11 cellular contexts compared by ENCODE assay signal in genomic region chr6:28140616-28141015, GRCh38. TPM values are rescaled to one million over a fixed set of nuclear protein-coding genes. Genes with fewer than 3 reads are reported as not detected.
DNase-seq lines count a peak whose midpoint lies in the region; ATAC-seq, FAIRE-seq and TF ChIP-seq lines count a peak whose summit lies in the region.
"Had no signal": no experiment of that assay in that cellular context is flagged by ENCODE, and none has a peak within 500 bp of the region (broad histone marks: within the 10 kb centered on the region; RNA-seq: fewer than 3 reads in every experiment).

No MANE protein-coding gene starts in this region.

- H3K79me2 ChIP-seq in Karpas-422 (ENCODE audit: low read length), result peaks cover 62% of the 10 kb centered on the region
- H3K79me2 ChIP-seq in GM12878 (ENCODE audit: control insufficient read depth, insufficient read depth, low read length), result peaks cover 45% of the 10 kb centered on the region

- no peak overlapping the region for H3K27ac ChIP-seq in Karpas-422 (ENCODE audit: low read length)
- peak overlapping the region; percentile 4; the same call in 1 of the 2 replicates for H3K27ac ChIP-seq in GM12878 (ENCODE audit: control insufficient read depth, insufficient read depth)
- H3K27ac ChIP-seq: cardiac muscle cell, suprapubic skin had no signal

- no peak for TF ChIP-seq EP300 in GM12878 (IDR thresholded peaks at IDR 0.05; ENCODE audit: borderline replicate concordance in 1 of 2, control insufficient read depth in 1 of 2, low read depth in 2 of 2, low read length in 2 of 2)

- ATAC-seq in GM12878 (no peak), GM21529 (IDR thresholded peaks at IDR 0.05; ENCODE audit: unreplicated experiment) (no peak), mucosa of descending colon (no peak)

- H3K27ac Mint-ChIP-seq in T-helper 1 cell treated with Interleukin-12 subunit alpha and Interleukin-12 subunit beta and Interleukin-4 antibody, amounts not matched to agents 30 μg/mL and 1 μg/mL, for 36 hours, result peak overlapping the region; percentile 58
- H3K27ac Mint-ChIP-seq in nephron, result peak overlapping the region in 1 of 3 experiments; percentile 28

- SMC1A ChIA-PET in GM12878 (lab: Charles Lee; ENCODE audit: uncharacterized antibody, unreplicated experiment), result interaction anchor here (1.0 to 3.1 kb wide), 9 partner anchors 12 to 215 kb away, joined by 3 to 24 read pairs (median 10); partner anchors contain the start of genes ZKSCAN4 and ZSCAN16

- POLR2A ChIA-PET in GM12878 (lab: Charles Lee), result interaction anchor here (0.6 to 2.5 kb wide), 8 partner anchors 14 to 409 kb away, joined by 3 to 11 read pairs (median 4); partner anchors contain the start of gene ZSCAN26

- TF ChIP-seq POLR2A in GM12878 (IDR thresholded peaks at IDR 0.05; ENCODE audit: low read depth, low read length), result no peak

- no peaks in the 10 kb centered on the region for H3K9me2 ChIP-seq in Karpas-422 (replicated peaks; ENCODE audit: insufficient read depth, low read length)

- H3K4me1 ChIP-seq in Karpas-422 (ENCODE audit: low read length), result peaks cover 35% of the 10 kb centered on the region
- peaks cover 18% of the 10 kb centered on the region for H3K4me1 ChIP-seq in GM12878 (ENCODE audit: control insufficient read depth, insufficient read depth, low read length)
- H3K4me1 ChIP-seq in mucosa of descending colon (ENCODE audit: low read depth), result peaks cover 19% of the 10 kb centered on the region

- no peaks in the 10 kb centered on the region for H3K27me3 ChIP-seq in Karpas-422 (ENCODE audit: low read length)
- H3K27me3 ChIP-seq in GM12878 (replicated peaks in 1 of 2; ENCODE audit: control insufficient read depth in 2 of 2, insufficient read depth in 2 of 2, low read length in 1 of 2), result no peaks in the 10 kb centered on the region
- H3K27me3 ChIP-seq: suprapubic skin had no signal

- FAIRE-seq in GM12878 (lab: Jason Lieb, UNC), result no peak

- no TSS peak for BruUV-seq in GM12878 (replicated peaks; lab: Mats Ljungman, UMichigan)

- H3K36me3 ChIP-seq in Karpas-422 (ENCODE audit: insufficient read depth, low read length), result peaks cover 24% of the 10 kb centered on the region
- peaks cover 0 to 10% of the 10 kb centered on the region in 2 experiments; a peak in 1 of 4 replicates for H3K36me3 ChIP-seq in GM12878 (ENCODE audit: control insufficient read depth in 2 of 2, insufficient read depth in 2 of 2, low read length in 1 of 2)
- H3K36me3 ChIP-seq in mucosa of descending colon (ENCODE audit: low read depth), result no peaks in the 10 kb centered on the region
- H3K36me3 ChIP-seq: cardiac muscle cell had no signal

- H2AFZ ChIP-seq in Karpas-422 (ENCODE audit: low read length) (no peak overlapping the region), GM12878 (ENCODE audit: control insufficient read depth, low read depth, low read length) (peak overlapping the region; percentile 19; the same call in 1 of the 2 replicates)

- H3K36me3 Mint-ChIP-seq in T-helper 1 cell treated with Interleukin-12 subunit alpha and Interleukin-12 subunit beta and Interleukin-4 antibody, amounts not matched to agents 30 μg/mL and 1 μg/mL, for 36 hours (ENCODE audit: low read depth), result peaks cover 20% of the 10 kb centered on the region
- peaks cover 20% of the 10 kb centered on the region for H3K36me3 Mint-ChIP-seq in nephron (ENCODE audit: low read depth)

- no peak overlapping the region for H3K9ac ChIP-seq in Karpas-422 (ENCODE audit: low read length)
- H3K9ac ChIP-seq in GM12878 (ENCODE audit: control insufficient read depth, insufficient read depth, low read length), result no peak overlapping the region

- H4K20me1 ChIP-seq in Karpas-422 (ENCODE audit: insufficient read depth, low read depth, low read length) (no peaks in the 10 kb centered on the region), GM12878 (ENCODE audit: control insufficient read depth, insufficient read depth) (no peaks in the 10 kb centered on the region)

- H3K9me3 ChIP-seq in Karpas-422 (ENCODE audit: low read length) (no peaks in the 10 kb centered on the region; the same call in 1 of the 2 replicates), GM12878 (replicated peaks; ENCODE audit: control insufficient read depth, insufficient read depth, low read length) (no peaks in the 10 kb centered on the region), mucosa of descending colon (no peaks in the 10 kb centered on the region)
- H3K9me3 ChIP-seq: suprapubic skin had no signal

- peak overlapping the region; percentile 97 for H3K4me2 ChIP-seq in Karpas-422 (ENCODE audit: low read depth, low read length, poor library complexity, severe bottlenecking)
- peak overlapping the region; percentile 31 for H3K4me2 ChIP-seq in GM12878 (ENCODE audit: control insufficient read depth, insufficient read depth)

- no peaks in the 10 kb centered on the region for H3K9me3 Mint-ChIP-seq in T-helper 1 cell treated with Interleukin-12 subunit alpha and Interleukin-12 subunit beta and Interleukin-4 antibody, amounts not matched to agents 30 μg/mL and 1 μg/mL, for 36 hours
- no peaks in the 10 kb centered on the region for H3K9me3 Mint-ChIP-seq in nephron

- WGBS in GM12878 (ENCODE audit: insufficient coverage, insufficient replicate concordance, low lambda C conversion rate, missing lambda C conversion rate), result 82% methylated on average over 5 of the region's 5 CpGs

- in situ Hi-C loops in GM12878 (cut with MboI), result loop anchor here (5.0 kb wide), 1 partner anchor 77 kb away; no protein-coding TSS in a partner anchor

- CTCF ChIA-PET in GM12878 (lab: Yijun Ruan, JAX), result interaction anchor here (1.1 to 4.7 kb wide), 4 partner anchors 15 to 448 kb away, joined by 4 to 41 read pairs (median 11); partner anchors contain the start of gene ZSCAN16

- H3K4me1 Mint-ChIP-seq in T-helper 1 cell treated with Interleukin-12 subunit alpha and Interleukin-12 subunit beta and Interleukin-4 antibody, amounts not matched to agents 30 μg/mL and 1 μg/mL, for 36 hours (ENCODE audit: low read depth), result peaks cover 47% of the 10 kb centered on the region
- peaks cover 44% of the 10 kb centered on the region for H3K4me1 Mint-ChIP-seq in nephron

- DNase-seq in T-helper 1 cell (no peak), Karpas-422 (no peak), GM12878 (ENCODE audit: low read depth, low spot score) (no peak), DMS53 treated with DMSO at 0.1 percent for 48 hours (lab: John Stamatoyannopoulos, UW; ENCODE audit: unreplicated experiment) (no peak), mucosa of descending colon (no peak)
- DNase-seq: mesendoderm had no signal

- RAD21 ChIA-PET in GM12878 (lab: Charles Lee; ENCODE audit: unreplicated experiment), result interaction anchor here (0.9 to 2.6 kb wide), 7 partner anchors 10 to 215 kb away, joined by 3 to 13 read pairs (median 4); partner anchors contain the start of gene ZSCAN16

- H3K27me3 Mint-ChIP-seq in T-helper 1 cell treated with Interleukin-12 subunit alpha and Interleukin-12 subunit beta and Interleukin-4 antibody, amounts not matched to agents 30 μg/mL and 1 μg/mL, for 36 hours (ENCODE audit: low read depth), result no peaks in the 10 kb centered on the region
- H3K27me3 Mint-ChIP-seq in nephron (ENCODE audit: low read depth), result peaks cover 4% of the 10 kb centered on the region

- no peak overlapping the region for H3K4me3 ChIP-seq in Karpas-422 (ENCODE audit: low read length)
- no peak overlapping the region for H3K4me3 ChIP-seq in GM12878
- H3K4me3 ChIP-seq in mucosa of descending colon, result no peak overlapping the region

- no peak for TF ChIP-seq CTCF in GM12878 (IDR thresholded peaks at IDR 0.05 in 2 of 3, conservative IDR thresholded peaks at IDR 0.05 in 1 of 3; ENCODE audit: control insufficient read depth in 2 of 3, extremely low read depth in 1 of 3, insufficient read depth in 1 of 3, low read depth in 3 of 3, low read length in 3 of 3)
- no peak for TF ChIP-seq CTCF in nephron (IDR thresholded peaks at IDR 0.05; ENCODE audit: unreplicated experiment in 3 of 3)
- no peak for TF ChIP-seq CTCF in mucosa of descending colon (IDR thresholded peaks at IDR 0.05)

- TF ChIP-seq RAD21 in GM12878 (IDR thresholded peaks at IDR 0.05; ENCODE audit: insufficient read depth, low read depth, low read length), result no peak

- intact Hi-C loops in GM12878 (cut with micrococcal nuclease; ENCODE audit: unreplicated experiment) (loop anchor here (1.0 to 5.0 kb wide), 3 partner anchors 16 to 84 kb away; partner anchors contain the start of genes ZSCAN16 and ZSCAN9), mucosa of descending colon (cut with DNase I, micrococcal nuclease) (loop anchor here in 1 of 2 donors (5.0 kb wide), 1 partner anchor 72 kb away; no protein-coding TSS in a partner anchor)

- peak overlapping the region; percentile 95 for H3K4me3 Mint-ChIP-seq in T-helper 1 cell treated with Interleukin-12 subunit alpha and Interleukin-12 subunit beta and Interleukin-4 antibody, amounts not matched to agents 30 μg/mL and 1 μg/mL, for 36 hours
- peak overlapping the region; percentile 98 to 99 (median 99) for H3K4me3 Mint-ChIP-seq in nephron

RNA-seq across cellular contexts. Expression of gene ZKSCAN8, which starts 1.1 kb away (rescaled TPM):
- total RNA-seq in Karpas-422 (2014; rRNA removed; shearing (Covaris generic); ENCODE audit: low replicate concordance), result 30.0 and 48.9 TPM in 2 replicates
- 64.1 and 65.1 TPM in 2 replicates for total RNA-seq in GM12878 (2013; cell fraction: nucleolus; rRNA removed)
- total RNA-seq in GM12878 (2014; rRNA removed) (8.5 and 10.1 TPM in 2 replicates), GM12878 (2014; rRNA removed; fragmentation: Illumina TruSeq; extraction: Trizol) (10.8 and 10.9 TPM in 2 replicates), GM12878 (2021) (13.2 and 16.1 TPM in 2 replicates), mucosa of descending colon (10 to 100 TPM; 11.6 to 26.7 (median 16.6) TPM)
- 6.2 TPM for polyA plus RNA-seq in GM12878 (2011; ENCODE audit: low read depth)
- polyA plus RNA-seq in GM12878 (2011; rRNA removed) (11.5 and 12.1 TPM in 2 replicates), GM12878 (2014; fragmentation: Illumina TruSeq; extraction: Trizol) (17.9 and 23.2 TPM in 2 replicates), GM12878 (2014; fragmentation: Nextera tagmentation; extraction: Ambion mirVana) (1 to 10 TPM; 1.0 to 1.5 TPM), GM12878 (2014; rRNA removed) (8.3 and 9.0 TPM in 2 replicates), GM12878 (2016; fragmentation: Nextera tagmentation; extraction: Ambion mirVana) (1 to 10 TPM; 5.6 to 5.8 TPM)
- 6.7 and 11.2 TPM in 2 replicates for polyA plus RNA-seq in GM12878 (2011; cell fraction: cytosol; rRNA removed)
- polyA plus RNA-seq in GM12878 (2011; cell fraction: nucleus; rRNA removed), result 33.7 and 34.6 TPM in 2 replicates
- 8.7 and 8.9 TPM in 2 replicates for polyA plus RNA-seq in GM12878 (2012)
- polyA minus RNA-seq in GM12878 (2011; rRNA and poly(A)+ RNA removed), result 16.6 and 21.7 TPM in 2 replicates
- 6.4 and 9.0 TPM in 2 replicates for polyA minus RNA-seq in GM12878 (2011; cell fraction: cytosol; rRNA and poly(A)+ RNA removed)
- 14.3 and 16.2 TPM in 2 replicates for polyA minus RNA-seq in GM12878 (2011; cell fraction: nucleus; rRNA and poly(A)+ RNA removed)

RNA-seq across cellular contexts. Expression of gene ZSCAN16, which starts 16.2 kb away (rescaled TPM):
- total RNA-seq in Karpas-422 (2014; rRNA removed; shearing (Covaris generic); ENCODE audit: low replicate concordance), result 4.8 and 5.9 TPM in 2 replicates
- total RNA-seq in GM12878 (2013; cell fraction: nucleolus; rRNA removed), result 3.0 and 5.8 TPM in 2 replicates
- total RNA-seq in GM12878 (2014; rRNA removed), result 6.1 and 9.5 TPM in 2 replicates
- total RNA-seq in GM12878 (2014; rRNA removed; fragmentation: Illumina TruSeq; extraction: Trizol), result 10.7 and 11.2 TPM in 2 replicates
- total RNA-seq in GM12878 (2021), result 6.6 and 7.1 TPM in 2 replicates
- 3.4 TPM for polyA plus RNA-seq in GM12878 (2011; ENCODE audit: low read depth)
- 4.6 and 5.2 TPM in 2 replicates for polyA plus RNA-seq in GM12878 (2011; rRNA removed)
- polyA plus RNA-seq in GM12878 (2011; cell fraction: cytosol; rRNA removed), result 2.3 and 3.5 TPM in 2 replicates
- polyA plus RNA-seq in GM12878 (2011; cell fraction: nucleus; rRNA removed), result 3.6 and 5.0 TPM in 2 replicates
- 5.1 and 5.3 TPM in 2 replicates for polyA plus RNA-seq in GM12878 (2012)
- polyA plus RNA-seq in GM12878 (2014; fragmentation: Illumina TruSeq; extraction: Trizol), result 10.1 and 12.7 TPM in 2 replicates
- polyA plus RNA-seq in GM12878 (2014; fragmentation: Nextera tagmentation; extraction: Ambion mirVana), result 10 to 100 TPM; 10.5 to 13.8 TPM
- 8.3 and 10.1 TPM in 2 replicates for polyA plus RNA-seq in GM12878 (2014; rRNA removed)
- 10 to 100 TPM; 10.7 to 11.2 TPM for polyA plus RNA-seq in GM12878 (2016; fragmentation: Nextera tagmentation; extraction: Ambion mirVana)
- 4.3 and 5.2 TPM in 2 replicates for polyA minus RNA-seq in GM12878 (2011; rRNA and poly(A)+ RNA removed)
- polyA minus RNA-seq in GM12878 (2011; cell fraction: cytosol; rRNA and poly(A)+ RNA removed), result 0.73 and 1.2 TPM in 2 replicates
- polyA minus RNA-seq in GM12878 (2011; cell fraction: nucleus; rRNA and poly(A)+ RNA removed), result 5.3 and 5.6 TPM in 2 replicates
- 1 to 10 TPM; 7.4 to 9.5 (median 8.3) TPM for total RNA-seq in mucosa of descending colon
